8 cellular contexts compared by ENCODE assay signal in genomic region chr19:37655689-37656491, GRCh38. TPM values are rescaled to one million over a fixed set of nuclear protein-coding genes. Genes with fewer than 3 reads are reported as not detected.
DNase-seq lines count a peak whose midpoint lies in the region; ATAC-seq and TF ChIP-seq lines count a peak whose summit lies in the region.

No MANE protein-coding gene starts in this region.

- TF ChIP-seq CTCF in AG04450 (IDR thresholded peaks at IDR 0.05; ENCODE audit: low read depth, low read length) = no peak

- ATAC-seq in GM18907 (IDR thresholded peaks at IDR 0.05; ENCODE audit: unreplicated experiment) (peak; percentile 55), HG03135 (IDR thresholded peaks at IDR 0.05; ENCODE audit: unreplicated experiment) (peak; percentile 46)
- ATAC-seq in activated CD8-positive, alpha-beta memory T cell treated with anti-CD3 and anti-CD28 coated beads, Interleukin-2, amount 10 ng/mL, durations not matched to agents 7 days and 5 days = peak; percentile 79

- no peaks in the 10 kb centered on the region for H3K27me3 ChIP-seq in AG04450 (ENCODE audit: control insufficient read depth, insufficient read depth, low read length)
- H3K27me3 ChIP-seq in endocrine pancreas (ENCODE audit: control insufficient read depth, insufficient read depth, low read length) = no peaks in the 10 kb centered on the region

- peaks cover 41% of the 10 kb centered on the region for H3K36me3 Mint-ChIP-seq in activated CD8-positive, alpha-beta memory T cell treated with anti-CD3 and anti-CD28 coated beads, Interleukin-2, amount 10 ng/mL, durations not matched to agents 7 days and 5 days

- peaks cover 12% of the 10 kb centered on the region for H3K9me3 ChIP-seq in AG04450 (ENCODE audit: control insufficient read depth, insufficient read depth, low read length)
- no peaks in the 10 kb centered on the region for H3K9me3 ChIP-seq in endocrine pancreas (ENCODE audit: control insufficient read depth, low read length)
- peaks cover 19% of the 10 kb centered on the region for H3K9me3 ChIP-seq in mesodermal cell (ENCODE audit: control insufficient read depth, low read length)

- H3K27ac Mint-ChIP-seq in activated CD8-positive, alpha-beta memory T cell treated with anti-CD3 and anti-CD28 coated beads, Interleukin-2, amount 10 ng/mL, durations not matched to agents 7 days and 5 days = peak overlapping the region; percentile 96

- peaks cover 23% of the 10 kb centered on the region for H3K9me3 Mint-ChIP-seq in activated CD8-positive, alpha-beta memory T cell treated with anti-CD3 and anti-CD28 coated beads, Interleukin-2, amount 10 ng/mL, durations not matched to agents 7 days and 5 days (ENCODE audit: low read depth)

- H3K27ac ChIP-seq in AG04450 (ENCODE audit: low read depth, low read length) (peak overlapping the region; percentile 84), mesodermal cell (ENCODE audit: low read depth, low read length, severe bottlenecking) (peak overlapping the region; percentile 82)

- H3K36me3 ChIP-seq in endocrine pancreas (ENCODE audit: control insufficient read depth, insufficient read depth, low read length) = no peaks in the 10 kb centered on the region
- peaks cover 10% of the 10 kb centered on the region for H3K36me3 ChIP-seq in mesodermal cell (ENCODE audit: control insufficient read depth, insufficient read depth, low read length)

- DNase-seq in AG04450 (ENCODE audit: low read depth, low spot score) (peak; percentile 21), NCI-H524 treated with DMSO at 0.1 percent for 48 hours (lab: John Stamatoyannopoulos, UW) (peak; percentile 72)
- peak; percentile 88 for DNase-seq in activated CD8-positive, alpha-beta memory T cell treated with anti-CD3 and anti-CD28 coated beads, Interleukin-2, amount 10 ng/mL, durations not matched to agents 7 days and 5 days
- peak; percentile 66 for DNase-seq in stimulated activated CD8-positive, alpha-beta memory T cell treated with anti-CD3 and anti-CD28 coated beads, Interleukin-15, amount 100 ng/mL, for 24 hours (ENCODE audit: low read depth)

- H3K4me3 ChIP-seq in AG04450 (ENCODE audit: low read depth, low read length) = peak overlapping the region; percentile 84
- peak overlapping the region; percentile 81 for H3K4me3 ChIP-seq in endocrine pancreas (ENCODE audit: control insufficient read depth, insufficient read depth, low read length)
- peak overlapping the region; percentile 83 for H3K4me3 ChIP-seq in mesodermal cell (ENCODE audit: extremely low read depth, insufficient read depth, low read length, poor library complexity, severe bottlenecking)

- peaks cover 13% of the 10 kb centered on the region for H3K4me1 ChIP-seq in endocrine pancreas (ENCODE audit: control insufficient read depth, insufficient read depth, low read length)
- H3K4me1 ChIP-seq in mesodermal cell (ENCODE audit: control insufficient read depth, insufficient read depth, low read length, poor library complexity, severe bottlenecking) = no peaks in the 10 kb centered on the region

- CTCF ChIA-PET in AG04450 (lab: Charles Lee) = no interaction called here
- CTCF ChIA-PET in activated CD8-positive, alpha-beta memory T cell treated with anti-CD3 and anti-CD28 coated beads, Interleukin-2, amount 10 ng/mL, durations not matched to agents 7 days and 5 days (lab: Charles Lee) = no interaction called here

- peaks cover 25% of the 10 kb centered on the region for H3K4me1 Mint-ChIP-seq in activated CD8-positive, alpha-beta memory T cell treated with anti-CD3 and anti-CD28 coated beads, Interleukin-2, amount 10 ng/mL, durations not matched to agents 7 days and 5 days

- WGBS in mesodermal cell (ENCODE audit: insufficient coverage in 2 of 2), 2 experiments = 0 to 1% methylated on average over 55 to 57 of the region's 59 CpGs

- peak overlapping the region; percentile 44 for H3K9ac ChIP-seq in endocrine pancreas (ENCODE audit: control insufficient read depth, insufficient read depth, low read length)

- H3K4me3 Mint-ChIP-seq in activated CD8-positive, alpha-beta memory T cell treated with anti-CD3 and anti-CD28 coated beads, Interleukin-2, amount 10 ng/mL, durations not matched to agents 7 days and 5 days = peak overlapping the region; percentile 95

- POLR2A ChIA-PET in AG04450 (lab: Yijun Ruan, JAX) = interaction anchor here (1.3 kb wide), 2 partner anchors 62 to 64 kb away, joined by 3 read pairs; partner anchors contain the start of genes ZNF540, ZNF571 and ZNF607

- H3K27me3 Mint-ChIP-seq in activated CD8-positive, alpha-beta memory T cell treated with anti-CD3 and anti-CD28 coated beads, Interleukin-2, amount 10 ng/mL, durations not matched to agents 7 days and 5 days = no peaks in the 10 kb centered on the region

RNA-seq across cellular contexts. Expression of gene ZFP30, which starts 0.6 kb away (rescaled TPM):
- polyA plus RNA-seq in AG04450 (2011; rRNA removed) = 4.9 and 5.7 TPM in 2 replicates
- 5.1 and 8.1 TPM in 2 replicates for polyA minus RNA-seq in AG04450 (2011; rRNA and poly(A)+ RNA removed)
- total RNA-seq in activated CD8-positive, alpha-beta memory T cell treated with anti-CD3 and anti-CD28 coated beads, Interleukin-2, amount 10 ng/mL, durations not matched to agents 7 days and 5 days = 10 to 100 TPM; 11.9 to 15.1 TPM
- 9.4 TPM for polyA plus RNA-seq in mesodermal cell (2013, experiment 1 of 2)
- 10.1 TPM for polyA plus RNA-seq in mesodermal cell (2013, experiment 2 of 2)

Comparison
In these comparisons a context has a peak if more than half of its experiments do, and no peak if none do; other contexts are left out.
1. Peak in every context shown above with its lines: DNase-seq, ATAC-seq, H3K4me3 ChIP-seq and H3K27ac ChIP-seq.
2. DNase-seq: peak in every context shown above with its lines; median percentile 88 in activated CD8-positive, alpha-beta memory T cell treated with anti-CD3 and anti-CD28 coated beads, Interleukin-2, amount 10 ng/mL, durations not matched to agents 7 days and 5 days; 72 in NCI-H524 treated with DMSO at 0.1 percent for 48 hours; 66 in stimulated activated CD8-positive, alpha-beta memory T cell treated with anti-CD3 and anti-CD28 coated beads, Interleukin-15, amount 100 ng/mL, for 24 hours; 21 in AG04450.